Comparison of ENCODE assay signal across 1 cellular context in genomic region chr19:15291666-15292065, GRCh38.
TF ChIP-seq lines count a peak whose summit lies in the region.

No MANE protein-coding gene starts in this region.

TF ChIP-seq in GM12878, 131 proteins besides CTCF, POLR2A, EP300 and RAD21:
- TF ChIP-seq BRCA1 (IDR thresholded peaks at IDR 0.05; ENCODE audit: low read depth, low read length) (no peak), TCF7 (IDR thresholded peaks at IDR 0.05; ENCODE audit: borderline replicate concordance) (no peak), KLF5 (IDR thresholded peaks at IDR 0.05; ENCODE audit: partially characterized antibody) (no peak), FOS (IDR thresholded peaks at IDR 0.05; ENCODE audit: borderline replicate concordance, extremely low read depth, insufficient read length) (no peak), CUX1 (IDR thresholded peaks at IDR 0.05; ENCODE audit: insufficient replicate concordance, low read depth, low read length) (no peak), ETV6 (conservative IDR thresholded peaks at IDR 0.05 in 1 of 2, IDR thresholded peaks at IDR 0.05 in 1 of 2; ENCODE audit: borderline replicate concordance in 1 of 2, low read depth in 1 of 2) (no peak)
